8 cellular contexts compared by ENCODE assay signal in genomic region chr4:82430193-82431025, GRCh38. TPM values are rescaled to one million over a fixed set of nuclear protein-coding genes. Genes with fewer than 3 reads are reported as not detected.
DNase-seq lines count a peak whose midpoint lies in the region; ATAC-seq and TF ChIP-seq lines count a peak whose summit lies in the region.

TSS of gene ENOPH1 (plus strand) at chr4:82430590. CDS start at chr4:82430830, 240 bp downstream.
TSS of gene HNRNPDL (minus strand) at chr4:82430462. CDS start at chr4:82429690, 772 bp downstream.

- peak within 1 kb of the TSS; percentile 99 for H3K9ac ChIP-seq in SK-N-SH

- ATAC-seq in HG02571 (IDR thresholded peaks at IDR 0.05; ENCODE audit: unreplicated experiment) (peak; percentile 76), omental fat pad (ENCODE audit: low FRiP score) (peak; percentile 93)

- peaks cover 32 to 46% of the 10 kb centered on the region in 2 experiments for H3K36me3 ChIP-seq in SK-N-SH (replicated peaks in 1 of 2; ENCODE audit: control insufficient read depth in 1 of 2, insufficient read depth in 2 of 2, low read length in 1 of 2)
- H3K36me3 ChIP-seq in testis (ENCODE audit: low read depth, missing control alignments) = no peaks in the 10 kb centered on the region

- WGBS in SK-N-SH (ENCODE audit: low lambda C conversion rate) = 0% methylated on average over 34 of the region's 85 CpGs
- 1% methylated on average over 26 to 77 of the region's 85 CpGs for WGBS in testis, 2 donors

- intact Hi-C loops in testis (cut with DNase I; ENCODE audit: low total_unique reads) = loop anchor here (5.0 kb wide), 1 partner anchor 58 kb away; the partner anchor contains the start of gene HNRNPD

- H3K79me2 ChIP-seq in SK-N-SH (ENCODE audit: insufficient read depth) = peaks cover 91% of the 10 kb centered on the region

- peak; percentile 72 for TF ChIP-seq POLR2A in testis (IDR thresholded peaks at IDR 0.05)

- CTCF ChIA-PET in SK-N-SH (lab: Yijun Ruan, JAX) = interaction anchor here (1.2 to 1.8 kb wide), 7 partner anchors 10 to 70 kb away, joined by 3 to 15 read pairs (median 8); partner anchors contain the start of gene HNRNPD

- H4K20me1 ChIP-seq in SK-N-SH (ENCODE audit: insufficient read depth) = peaks cover 62% of the 10 kb centered on the region

- H3K4me1 ChIP-seq in SK-N-SH (ENCODE audit: control insufficient read depth in 1 of 2, insufficient read depth in 2 of 2, low read depth in 1 of 2, low read length in 1 of 2) (peaks cover 9 to 13% of the 10 kb centered on the region in 2 experiments; a peak in 3 of 4 replicates), testis (peaks cover 9% of the 10 kb centered on the region)

- TF ChIP-seq EP300 in SK-N-SH (IDR thresholded peaks at IDR 0.05; ENCODE audit: borderline replicate concordance in 1 of 2, low read depth in 1 of 2, low read length in 1 of 2) = 0 out of 4 replicates have a peak, but pooled peaks of 1 of the 2 experiments have one; percentile 16

- POLR2A ChIA-PET in SK-N-SH (lab: Yijun Ruan, JAX) = interaction anchor here (0.7 to 3.2 kb wide), 11 partner anchors 9 to 583 kb away, joined by 3 to 44 read pairs (median 6); partner anchors contain the start of genes HNRNPD and THAP9

- DNase-seq in GM04504 (ENCODE audit: low read depth) (peak; percentile 86), NCI-H1048 (lab: John Stamatoyannopoulos, UW) (peak; percentile 95), SK-N-SH (peak; percentile 96), globus pallidus (ENCODE audit: low spot score) (peak; percentile 95), omental fat pad (ENCODE audit: low spot score) (peak; percentile 85), testis (peak; percentile 98)
- DNase-seq in activated naive CD4-positive, alpha-beta T cell treated with anti-CD3 and anti-CD28 coated beads, Interleukin-2, amount 50 U/mL, for 16 hours = peak; percentile 100

- H3K27ac ChIP-seq in SK-N-SH (ENCODE audit: low read depth in 2 of 2, low read length in 1 of 2) (peak within 1 kb of the TSS; percentile 95 to 98), testis (peak within 1 kb of the TSS; percentile 98 to 99)

- peak within 1 kb of the TSS; percentile 82 for H2AFZ ChIP-seq in SK-N-SH (ENCODE audit: low read depth)

- peak within 1 kb of the TSS; percentile 97 for H3K4me2 ChIP-seq in SK-N-SH

- H3K9me3 ChIP-seq in SK-N-SH (no peaks in the 10 kb centered on the region), testis (no peaks in the 10 kb centered on the region)

- no peak for TF ChIP-seq RAD21 in SK-N-SH (IDR thresholded peaks at IDR 0.05; ENCODE audit: low read length)

- no peak for TF ChIP-seq CTCF in SK-N-SH (IDR thresholded peaks at IDR 0.05)
- TF ChIP-seq CTCF in omental fat pad (IDR thresholded peaks at IDR 0.05) = no peak
- TF ChIP-seq CTCF in testis (IDR thresholded peaks at IDR 0.05) = no peak

- H3K27me3 ChIP-seq in SK-N-SH (ENCODE audit: insufficient read depth) (no peaks in the 10 kb centered on the region), testis (no peaks in the 10 kb centered on the region)

- H3F3A ChIP-seq in SK-N-SH (replicated peaks; ENCODE audit: insufficient read depth) = peaks cover 14% of the 10 kb centered on the region

- H3K4me3 ChIP-seq in SK-N-SH (ENCODE audit: low read depth in 2 of 2, low read length in 1 of 2) (peak within 1 kb of the TSS; percentile 96 to 99), testis (peak within 1 kb of the TSS; percentile 98)

- H3K9me2 ChIP-seq in SK-N-SH = no peaks in the 10 kb centered on the region

TF ChIP-seq in SK-N-SH, 30 proteins besides CTCF, POLR2A, EP300 and RAD21 (continues in another document):
- TF ChIP-seq USF2 (IDR thresholded peaks at IDR 0.05; ENCODE audit: borderline replicate concordance, low read depth, low read length) = peak; percentile 59; the same call in 1 of the 2 replicates
- no peak for TF ChIP-seq FOXJ3 (CRISPR knock-in tag; IDR thresholded peaks at IDR 0.05)
- TF ChIP-seq, protein P1, sequence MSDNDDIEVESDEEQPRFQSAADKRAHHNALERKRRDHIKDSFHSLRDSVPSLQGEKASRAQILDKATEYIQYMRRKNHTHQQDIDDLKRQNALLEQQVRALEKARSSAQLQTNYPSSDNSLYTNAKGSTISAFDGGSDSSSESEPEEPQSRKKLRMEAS (IDR thresholded peaks at IDR 0.05; ENCODE audit: low read depth) = peak; percentile 95
- TF ChIP-seq FOSL2 (IDR thresholded peaks at IDR 0.05; ENCODE audit: borderline replicate concordance, low read depth) = peak; percentile 14; the same call in 1 of the 2 replicates
- no peak for TF ChIP-seq EZH2phosphoT487 (IDR thresholded peaks at IDR 0.05; ENCODE audit: borderline replicate concordance, low read depth)
- no peak for TF ChIP-seq FOXM1 (IDR thresholded peaks at IDR 0.05; ENCODE audit: low read depth)
- no peak; the same call in 1 of the 2 replicates for TF ChIP-seq ZBTB33 (IDR thresholded peaks at IDR 0.05; ENCODE audit: borderline replicate concordance, low read depth)
- peak; percentile 96 for TF ChIP-seq MXI1 (IDR thresholded peaks at IDR 0.05; ENCODE audit: low read depth, low read length)
- 0 out of 2 replicates have a peak, but pooled peaks have one; percentile 42 for TF ChIP-seq TAF1 (IDR thresholded peaks at IDR 0.05; ENCODE audit: borderline replicate concordance, low read depth, low read length)
- TF ChIP-seq TCF12 (IDR thresholded peaks at IDR 0.05) = no peak
- peak; percentile 86; the same call in 1 of the 2 replicates for TF ChIP-seq SIN3A (IDR thresholded peaks at IDR 0.05; ENCODE audit: borderline replicate concordance, low read depth, low read length)
- peak; percentile 58 for TF ChIP-seq NRF1 (IDR thresholded peaks at IDR 0.05; ENCODE audit: low read depth, low read length)
- TF ChIP-seq, protein P2, sequence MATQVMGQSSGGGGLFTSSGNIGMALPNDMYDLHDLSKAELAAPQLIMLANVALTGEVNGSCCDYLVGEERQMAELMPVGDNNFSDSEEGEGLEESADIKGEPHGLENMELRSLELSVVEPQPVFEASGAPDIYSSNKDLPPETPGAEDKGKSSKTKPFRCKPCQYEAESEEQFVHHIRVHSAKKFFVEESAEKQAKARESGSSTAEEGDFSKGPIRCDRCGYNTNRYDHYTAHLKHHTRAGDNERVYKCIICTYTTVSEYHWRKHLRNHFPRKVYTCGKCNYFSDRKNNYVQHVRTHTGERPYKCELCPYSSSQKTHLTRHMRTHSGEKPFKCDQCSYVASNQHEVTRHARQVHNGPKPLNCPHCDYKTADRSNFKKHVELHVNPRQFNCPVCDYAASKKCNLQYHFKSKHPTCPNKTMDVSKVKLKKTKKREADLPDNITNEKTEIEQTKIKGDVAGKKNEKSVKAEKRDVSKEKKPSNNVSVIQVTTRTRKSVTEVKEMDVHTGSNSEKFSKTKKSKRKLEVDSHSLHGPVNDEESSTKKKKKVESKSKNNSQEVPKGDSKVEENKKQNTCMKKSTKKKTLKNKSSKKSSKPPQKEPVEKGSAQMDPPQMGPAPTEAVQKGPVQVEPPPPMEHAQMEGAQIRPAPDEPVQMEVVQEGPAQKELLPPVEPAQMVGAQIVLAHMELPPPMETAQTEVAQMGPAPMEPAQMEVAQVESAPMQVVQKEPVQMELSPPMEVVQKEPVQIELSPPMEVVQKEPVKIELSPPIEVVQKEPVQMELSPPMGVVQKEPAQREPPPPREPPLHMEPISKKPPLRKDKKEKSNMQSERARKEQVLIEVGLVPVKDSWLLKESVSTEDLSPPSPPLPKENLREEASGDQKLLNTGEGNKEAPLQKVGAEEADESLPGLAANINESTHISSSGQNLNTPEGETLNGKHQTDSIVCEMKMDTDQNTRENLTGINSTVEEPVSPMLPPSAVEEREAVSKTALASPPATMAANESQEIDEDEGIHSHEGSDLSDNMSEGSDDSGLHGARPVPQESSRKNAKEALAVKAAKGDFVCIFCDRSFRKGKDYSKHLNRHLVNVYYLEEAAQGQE (IDR thresholded peaks at IDR 0.05; ENCODE audit: low read depth, low read length) = no peak; the same call in 1 of the 2 replicates
- TF ChIP-seq GABPA (IDR thresholded peaks at IDR 0.05; ENCODE audit: low read depth) = peak; percentile 38; the same call in 1 of the 2 replicates
- no peak for TF ChIP-seq TEAD4 (IDR thresholded peaks at IDR 0.05; ENCODE audit: borderline replicate concordance, insufficient read depth)
- no peak for TF ChIP-seq RXRA (IDR thresholded peaks at IDR 0.05; ENCODE audit: borderline replicate concordance, low read depth)
- no peak for TF ChIP-seq NFIC (IDR thresholded peaks at IDR 0.05; ENCODE audit: borderline replicate concordance)

RNA-seq across cellular contexts. Expression of gene ENOPH1, which starts in this region (rescaled TPM):
- 14.9 and 19.0 TPM in 2 replicates for polyA plus RNA-seq in SK-N-SH (2012; rRNA removed)
- polyA plus RNA-seq in SK-N-SH (2012; cell fraction: cytosol; rRNA removed) = 24.3 and 28.3 TPM in 2 replicates
- polyA plus RNA-seq in SK-N-SH (2012; cell fraction: nucleus; rRNA removed) = 6.4 and 11.7 TPM in 2 replicates
- total RNA-seq in omental fat pad = 10 to 100 TPM; 16.9 to 24.0 (median 20.4) TPM
- total RNA-seq in testis = 10 to 100 TPM; 13.9 to 20.8 TPM
- 19.9 TPM for polyA plus RNA-seq in testis (ENCODE audit: insufficient read depth, low read depth, low replicate concordance)

RNA-seq across cellular contexts. Expression of gene HNRNPDL, which starts in this region (rescaled TPM):
- polyA plus RNA-seq in SK-N-SH (2012; rRNA removed) (200 and 210 TPM in 2 replicates), testis (ENCODE audit: insufficient read depth, low read depth, low replicate concordance) (226 TPM)
- 203 and 293 TPM in 2 replicates for polyA plus RNA-seq in SK-N-SH (2012; cell fraction: cytosol; rRNA removed)
- 243 and 508 TPM in 2 replicates for polyA plus RNA-seq in SK-N-SH (2012; cell fraction: nucleus; rRNA removed)
- total RNA-seq in omental fat pad (100 to 1,000 TPM; 165 to 237 (median 185) TPM), testis (100 to 1,000 TPM; 203 to 218 TPM)

Comparison
In these comparisons a context has a peak if more than half of its experiments do, and no peak if none do; other contexts are left out.
1. Peak in every context shown above with its lines: DNase-seq, ATAC-seq, H3K4me3 ChIP-seq and H3K27ac ChIP-seq.